ENCODE assay signal across 28 cellular contexts in the genomic region with DNA sequence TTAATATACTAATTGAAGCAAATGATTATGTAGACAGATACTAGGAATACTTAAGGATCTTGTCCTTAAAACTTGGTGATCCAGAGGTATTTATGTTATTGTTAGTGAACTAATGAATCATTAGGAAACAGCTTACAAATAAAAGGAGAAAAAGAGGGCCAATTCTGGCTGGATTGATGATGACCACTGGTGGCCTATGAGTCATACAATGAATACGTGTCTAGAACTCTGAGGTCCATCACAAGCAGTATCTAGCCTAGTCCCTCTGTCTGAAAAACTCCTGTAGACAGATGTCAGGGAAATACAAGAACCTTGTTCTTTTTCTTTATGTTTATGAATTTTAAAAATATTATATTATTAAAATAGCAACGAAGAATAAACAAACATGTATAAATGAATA. TPM values are rescaled to one million over a fixed set of nuclear protein-coding genes. Genes with fewer than 3 reads are reported as not detected.
A peak's percentile ranks its signal among the peaks of the same experiment; 100 is the strongest.
DNase-seq lines count a peak whose midpoint lies in the region; ATAC-seq, FAIRE-seq and TF ChIP-seq lines count a peak whose summit lies in the region.
"Had no signal": no experiment of that assay in that cellular context is flagged by ENCODE, and none has a peak within 500 bp of the region (broad histone marks: within the 10 kb centered on the region; RNA-seq: fewer than 3 reads in every experiment).

No MANE protein-coding gene starts in this region.

- no peak overlapping the region for H3K9ac ChIP-seq in GM23248
- H3K9ac ChIP-seq in astrocyte (ENCODE audit: low read length) = no peak overlapping the region

- FAIRE-seq in A549 (lab: Jason Lieb, UNC) = no peak
- peak; percentile 5 for FAIRE-seq in astrocyte (lab: Jason Lieb, UNC)
- FAIRE-seq: keratinocyte had no signal

- no peaks in the 10 kb centered on the region for H3K4me1 ChIP-seq in A549
- peaks cover 4% of the 10 kb centered on the region; the same call in 1 of the 2 replicates for H3K4me1 ChIP-seq in GM23248 (ENCODE audit: insufficient read depth)
- H3K4me1 ChIP-seq in astrocyte (ENCODE audit: insufficient read depth, low read length) = no peaks in the 10 kb centered on the region
- no peaks in the 10 kb centered on the region for H3K4me1 ChIP-seq in left lung
- H3K4me1 ChIP-seq: esophagus squamous epithelium, psoas muscle, SJSA1, thyroid gland had no signal

- H3K9me3 Mint-ChIP-seq in astrocyte (ENCODE audit: unreplicated experiment) = no peaks in the 10 kb centered on the region
- H3K9me3 Mint-ChIP-seq: activated naive CD8-positive, alpha-beta T cell treated with anti-CD3 and anti-CD28 coated beads for 36 hours; CD4-positive, alpha-beta T cell; H9; nephron progenitor cell; T-helper 2 cell treated with Interferon-gamma antibody and Interleukin-4, amounts not matched to agents 5 μg/mL and 100 μg/mL, for 36 hours had no signal

- H2AFZ ChIP-seq in GM23248 (no peak overlapping the region), astrocyte (ENCODE audit: low read depth, low read length) (no peak overlapping the region)

- H3K4me3 ChIP-seq in A549 = no peak overlapping the region
- no peak overlapping the region for H3K4me3 ChIP-seq in GM23248
- H3K4me3 ChIP-seq in astrocyte (ENCODE audit: insufficient read depth, low read depth, low read length) = no peak overlapping the region
- no peak overlapping the region for H3K4me3 ChIP-seq in fibroblast of villous mesenchyme (ENCODE audit: low read depth, low read length)
- no peak overlapping the region for H3K4me3 ChIP-seq in left lung
- H3K4me3 ChIP-seq: esophagus squamous epithelium, psoas muscle, SJSA1, thyroid gland had no signal

- in situ Hi-C loops in GM23248 (cut with MboI) = no loop called here

- no peak overlapping the region for H3K4me3 Mint-ChIP-seq in astrocyte (ENCODE audit: unreplicated experiment)
- H3K4me3 Mint-ChIP-seq: activated naive CD8-positive, alpha-beta T cell treated with anti-CD3 and anti-CD28 coated beads for 36 hours; CD4-positive, alpha-beta T cell; H9; nephron progenitor cell; T-helper 2 cell treated with Interferon-gamma antibody and Interleukin-4, amounts not matched to agents 5 μg/mL and 100 μg/mL, for 36 hours had no signal

- no peak overlapping the region for H3K4me2 ChIP-seq in A549
- H3K4me2 ChIP-seq in GM23248 (ENCODE audit: unreplicated experiment) = no peak overlapping the region
- no peak overlapping the region for H3K4me2 ChIP-seq in astrocyte (ENCODE audit: low read length)

- ATAC-seq in A549 (no peak), HG02970 (IDR thresholded peaks at IDR 0.05; ENCODE audit: low FRiP score, unreplicated experiment) (no peak), GM21526 (IDR thresholded peaks at IDR 0.05; ENCODE audit: low FRiP score, unreplicated experiment) (no peak), left lung (no peak)
- ATAC-seq: psoas muscle had no signal

- no peak overlapping the region for H3K27ac ChIP-seq in A549
- H3K27ac ChIP-seq in GM23248 = peak overlapping the region; percentile 54
- H3K27ac ChIP-seq in astrocyte (ENCODE audit: low read depth, low read length) = peak overlapping the region; percentile 30
- no peak overlapping the region for H3K27ac ChIP-seq in left lung
- H3K27ac ChIP-seq: esophagus squamous epithelium, psoas muscle, SJSA1, thyroid gland had no signal

- POLR2A ChIA-PET in A549 (lab: Yijun Ruan, JAX) = no interaction called here

- H3K79me2 ChIP-seq in GM23248 (ENCODE audit: insufficient read depth) (no peaks in the 10 kb centered on the region), astrocyte (ENCODE audit: insufficient read depth, low read length) (no peaks in the 10 kb centered on the region)

- no peak overlapping the region for H3K27ac Mint-ChIP-seq in astrocyte (ENCODE audit: unreplicated experiment)
- H3K27ac Mint-ChIP-seq: activated naive CD8-positive, alpha-beta T cell treated with anti-CD3 and anti-CD28 coated beads for 36 hours; CD4-positive, alpha-beta T cell; H9; nephron progenitor cell; T-helper 2 cell treated with Interferon-gamma antibody and Interleukin-4, amounts not matched to agents 5 μg/mL and 100 μg/mL, for 36 hours had no signal

- WGBS in A549 (ENCODE audit: missing lambda C conversion rate) = 15% methylated on average over 2 of the region's 2 CpGs
- 19 to 33% methylated on average over 2 of the region's 2 CpGs for WGBS in GM23248 (ENCODE audit: low coverage in 1 of 2, low lambda C conversion rate in 2 of 2, missing lambda C conversion rate in 2 of 2), 2 experiments

- peaks cover 5% of the 10 kb centered on the region for H3K27me3 Mint-ChIP-seq in astrocyte (ENCODE audit: low read depth, unreplicated experiment)

- no peaks in the 10 kb centered on the region for H4K20me1 ChIP-seq in GM23248 (ENCODE audit: insufficient read depth)
- peaks cover 1% of the 10 kb centered on the region for H4K20me1 ChIP-seq in astrocyte (ENCODE audit: insufficient read depth, low read length)

- TF ChIP-seq RAD21 in A549 (conservative IDR thresholded peaks at IDR 0.05 in 1 of 2, IDR thresholded peaks at IDR 0.05 in 1 of 2) = no peak

- CTCF ChIA-PET in A549 (lab: Yijun Ruan, JAX) = interaction anchor here (1.0 kb wide), 2 partner anchors 10 to 280 kb away, joined by 3 to 4 read pairs; no protein-coding TSS in a partner anchor

- peaks cover 29% of the 10 kb centered on the region for H3F3A ChIP-seq in GM23248 (ENCODE audit: insufficient read depth)

- H3K9me2 ChIP-seq in GM23248 (ENCODE audit: insufficient read depth) = no peaks in the 10 kb centered on the region; the same call in 1 of the 2 replicates

- TF ChIP-seq POLR2A in A549 (IDR thresholded peaks at IDR 0.05; ENCODE audit: low read length) = no peak

- DNase-seq in A549 (ENCODE audit: low read depth in 1 of 2, low spot score in 1 of 2) = peak; percentile 3 to 18
- DNase-seq in GM23248 = peak; percentile 79
- peak; percentile 76 for DNase-seq in astrocyte (ENCODE audit: low read depth)
- DNase-seq in fibroblast of villous mesenchyme (ENCODE audit: low read depth) = peak; percentile 40
- no peak for DNase-seq in left lung
- no peak for DNase-seq in OCI-M1 (lab: John Stamatoyannopoulos, UW)
- DNase-seq: 8988T; activated CD4-positive, CD25-positive, alpha-beta regulatory T cell treated with anti-CD3 and anti-CD28 coated beads, Interleukin-2, amount 50 U/mL, for 72 hours; activated naive CD8-positive, alpha-beta T cell treated with anti-CD3 and anti-CD28 coated beads for 36 hours; caudate nucleus; CD4-positive, alpha-beta T cell; DMS79; esophagus squamous epithelium; H9; hippocampal formation; KBM-7; mesendoderm; NCI-H1092 treated with DMSO at 0.1 percent for 48 hours; NCI-H2081 treated with DMSO at 0.1 percent for 48 hours; NCI-H526; nephron progenitor cell; psoas muscle; thyroid gland had no signal

- TF ChIP-seq EP300 in A549 (IDR thresholded peaks at IDR 0.05) = no peak

- peaks cover 3% of the 10 kb centered on the region for H3K4me1 Mint-ChIP-seq in astrocyte (ENCODE audit: low read depth, unreplicated experiment)
- H3K4me1 Mint-ChIP-seq: activated naive CD8-positive, alpha-beta T cell treated with anti-CD3 and anti-CD28 coated beads for 36 hours; H9; nephron progenitor cell had no signal

- H3K9me3 ChIP-seq in A549 (no peaks in the 10 kb centered on the region), GM23248 (ENCODE audit: low read depth) (no peaks in the 10 kb centered on the region), astrocyte (ENCODE audit: insufficient read depth, low read depth, low read length) (no peaks in the 10 kb centered on the region), left lung (no peaks in the 10 kb centered on the region)
- H3K9me3 ChIP-seq: esophagus squamous epithelium, psoas muscle, SJSA1, thyroid gland had no signal

- H3K36me3 ChIP-seq in GM23248 (ENCODE audit: low read depth) (peaks cover 57% of the 10 kb centered on the region), astrocyte (ENCODE audit: insufficient read depth, low read length) (peaks cover 38% of the 10 kb centered on the region), left lung (no peaks in the 10 kb centered on the region)
- H3K36me3 ChIP-seq: esophagus squamous epithelium, thyroid gland had no signal

- intact Hi-C loops in left lung (cut with DNase I) = no loop called here

- no peaks in the 10 kb centered on the region for H3K27me3 ChIP-seq in GM23248 (replicated peaks; ENCODE audit: insufficient read depth)
- no peaks in the 10 kb centered on the region for H3K27me3 ChIP-seq in astrocyte (ENCODE audit: insufficient read depth, low read length)
- H3K27me3 ChIP-seq in left lung = no peaks in the 10 kb centered on the region
- H3K27me3 ChIP-seq: esophagus squamous epithelium, SJSA1, thyroid gland had no signal

- H3K36me3 Mint-ChIP-seq in astrocyte (ENCODE audit: low read depth, unreplicated experiment) = no peaks in the 10 kb centered on the region
- H3K36me3 Mint-ChIP-seq: activated naive CD8-positive, alpha-beta T cell treated with anti-CD3 and anti-CD28 coated beads for 36 hours had no signal

- TF ChIP-seq CTCF in A549 (IDR thresholded peaks at IDR 0.05) (no peak), astrocyte (IDR thresholded peaks at IDR 0.05; ENCODE audit: insufficient read depth, low read depth, low read length) (no peak), fibroblast of villous mesenchyme (IDR thresholded peaks at IDR 0.05; ENCODE audit: insufficient read depth, low read depth, low read length) (no peak), left lung (IDR thresholded peaks at IDR 0.05) (no peak)

TF ChIP-seq in A549, 52 proteins besides CTCF, POLR2A, EP300 and RAD21 (continues in another document):
- TF ChIP-seq, protein P1, sequence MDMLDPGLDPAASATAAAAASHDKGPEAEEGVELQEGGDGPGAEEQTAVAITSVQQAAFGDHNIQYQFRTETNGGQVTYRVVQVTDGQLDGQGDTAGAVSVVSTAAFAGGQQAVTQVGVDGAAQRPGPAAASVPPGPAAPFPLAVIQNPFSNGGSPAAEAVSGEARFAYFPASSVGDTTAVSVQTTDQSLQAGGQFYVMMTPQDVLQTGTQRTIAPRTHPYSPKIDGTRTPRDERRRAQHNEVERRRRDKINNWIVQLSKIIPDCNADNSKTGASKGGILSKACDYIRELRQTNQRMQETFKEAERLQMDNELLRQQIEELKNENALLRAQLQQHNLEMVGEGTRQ (IDR thresholded peaks at IDR 0.05) = no peak
- TF ChIP-seq JUNB (IDR thresholded peaks at IDR 0.05) = 0 out of 2 replicates have a peak, but pooled peaks have one; percentile 16
- TF ChIP-seq JUN (IDR thresholded peaks at IDR 0.05) = no peak
- no peak for TF ChIP-seq MAFK (IDR thresholded peaks at IDR 0.05; ENCODE audit: partially characterized antibody)
- TF ChIP-seq RARB (CRISPR knock-in tag; IDR thresholded peaks at IDR 0.05) = no peak
- TF ChIP-seq EHF (CRISPR knock-in tag; IDR thresholded peaks at IDR 0.05) = no peak

RNA-seq across cellular contexts. Expression of a gene that starts 51.7 kb away (rescaled TPM):
- polyA plus RNA-seq in A549 (2011; rRNA removed) (0.01 TPM in 1 of 2 replicates, not detected in the other), A549 (2017; fragmentation: RNase III; extraction: RNeasy Plus Mini Kit Qiagen cat#74134 plus additional on column Dnase treatment) (0.01 to 0.03 TPM in 2 of 3 replicates, not detected in the other), GM23248 (2016; fragmentation: Nextera tagmentation; extraction: Ambion mirVana) (0.19 and 0.36 TPM in 2 replicates)
- polyA plus RNA-seq in A549 (2012; cell fraction: cytosol; rRNA removed) = 0.01 and 0.03 TPM in 2 replicates
- polyA plus RNA-seq in A549 (2012; cell fraction: nucleus; rRNA removed) = 0.01 and 0.02 TPM in 2 replicates
- 0.08 TPM in 1 of 2 replicates, not detected in the other for polyA minus RNA-seq in A549 (2011; rRNA and poly(A)+ RNA removed)
- not detected in 2 replicates for total RNA-seq in GM23248 (2014; rRNA removed; shearing (Covaris generic))
- total RNA-seq in astrocyte (0.18 and 0.31 TPM in 2 replicates), fibroblast of villous mesenchyme (not detected in 2 replicates), left lung (not detected)
- total RNA-seq: activated naive CD8-positive, alpha-beta T cell treated with anti-CD3 and anti-CD28 coated beads for 36 hours; CD4-positive, alpha-beta T cell; esophagus squamous epithelium; H9; psoas muscle; SJSA1; thyroid gland had no signal
- polyA plus RNA-seq: keratinocyte had no signal

Comparison
In these comparisons a context has a peak if more than half of its experiments do, and no peak if none do; other contexts are left out.
1. DNase-seq: peak in A549 (2 of 2), GM23248 (single experiment), astrocyte (single experiment) and fibroblast of villous mesenchyme (single experiment); none in left lung (0 of 2) and OCI-M1 (single experiment).
2. H3K27ac ChIP-seq: peak in GM23248 (single experiment) and astrocyte (single experiment); none in A549 (0 of 2) and left lung (0 of 2).